In genomic region chr2:86025976-86026743, GRCh38 we compare ENCODE assay signal across 1 cellular context.
TF ChIP-seq lines count a peak whose summit lies in the region.

No MANE protein-coding gene starts in this region.

TF ChIP-seq in HepG2, 621 proteins besides CTCF, POLR2A, EP300 and RAD21 (continued from another document):
- no peak for TF ChIP-seq ARHGAP35 (CRISPR knock-in tag; IDR thresholded peaks at IDR 0.05; ENCODE audit: borderline replicate concordance)
- TF ChIP-seq RBM22 (optimal IDR thresholded peaks at IDR 0.05; ENCODE audit: low read length) = peak; percentile 54
